ENCODE assay signal across 9 cellular contexts in genomic region chr2:205680067-205680466, GRCh38. TPM values are rescaled to one million over a fixed set of nuclear protein-coding genes. Genes with fewer than 3 reads are reported as not detected.
DNase-seq lines count a peak whose midpoint lies in the region; ATAC-seq, FAIRE-seq and TF ChIP-seq lines count a peak whose summit lies in the region.
"Had no signal": no experiment of that assay in that cellular context is flagged by ENCODE, and none has a peak within 500 bp of the region (broad histone marks: within the 10 kb centered on the region; RNA-seq: fewer than 3 reads in every experiment).

No MANE protein-coding gene starts in this region.

- H4K20me1 ChIP-seq in HCT116 (ENCODE audit: insufficient read depth) (no peaks in the 10 kb centered on the region), smooth muscle cell (ENCODE audit: low read depth) (peaks cover 11% of the 10 kb centered on the region)

- no TSS peak for BruUV-seq in HCT116 (replicated peaks; lab: Mats Ljungman, UMichigan)

- peak; percentile 25 to 42 for DNase-seq in activated CD4-positive, alpha-beta T cell treated with anti-CD3 and anti-CD28 coated beads for 24 hours (ENCODE audit: low read depth in 2 of 2)
- DNase-seq in activated CD4-positive, alpha-beta T cell treated with anti-CD3 and anti-CD28 coated beads for 1 hour, result no peak
- DNase-seq in HCT116 (ENCODE audit: low read depth, low spot score) (peak; percentile 89), M059J (ENCODE audit: low read depth) (peak; percentile 88), RCC 7860 (ENCODE audit: low spot score) (peak; percentile 80), right atrium auricular region (ENCODE audit: low spot score) (no peak), smooth muscle cell (lab: John Stamatoyannopoulos, UW; ENCODE audit: unreplicated experiment) (no peak)
- DNase-seq in activated naive CD8-positive, alpha-beta T cell treated with anti-CD3 and anti-CD28 coated beads, Interleukin-2, amount 50 U/mL, for 16 hours (ENCODE audit: low read depth, low spot score), result peak; percentile 11

- H3K36me3 ChIP-seq in HCT116 (ENCODE audit: control insufficient read depth in 1 of 2, insufficient read depth in 2 of 2, low read length in 2 of 2), result no peaks in the 10 kb centered on the region
- H3K36me3 ChIP-seq in right atrium auricular region, result no peaks in the 10 kb centered on the region
- no peaks in the 10 kb centered on the region for H3K36me3 ChIP-seq in smooth muscle cell (ENCODE audit: low read depth)

- H3K4me2 ChIP-seq in HCT116 (ENCODE audit: low read length) (0 out of 2 replicates have a peak overlapping the region, but pooled peaks have one; percentile 6), smooth muscle cell (peak overlapping the region; percentile 100)

- WGBS in smooth muscle cell (ENCODE audit: low lambda C conversion rate), result 9% methylated on average over 3 of the region's 3 CpGs

- CTCF ChIA-PET in HCT116 (lab: Charles Lee), result no interaction called here

- H3K4me1 ChIP-seq in HCT116 (ENCODE audit: control insufficient read depth in 1 of 2, insufficient read depth in 2 of 2, low read length in 2 of 2) (peaks cover 2 to 32% of the 10 kb centered on the region in 2 experiments; a peak in 3 of 4 replicates), right atrium auricular region (peaks cover 0 to 35% of the 10 kb centered on the region in 2 donors), smooth muscle cell (ENCODE audit: low read depth) (peaks cover 25% of the 10 kb centered on the region)

- no peaks in the 10 kb centered on the region for H3K9me3 ChIP-seq in HCT116 (ENCODE audit: control insufficient read depth in 1 of 2, insufficient read depth in 1 of 2, low read depth in 1 of 2, low read length in 2 of 2)
- no peaks in the 10 kb centered on the region for H3K9me3 ChIP-seq in right atrium auricular region
- H3K9me3 ChIP-seq in smooth muscle cell (replicated peaks; ENCODE audit: low read depth), result no peaks in the 10 kb centered on the region

- H3K27ac ChIP-seq in HCT116 (ENCODE audit: low read depth, low read length), result no peak overlapping the region
- H3K27ac ChIP-seq in right atrium auricular region, result no peak overlapping the region
- peak overlapping the region; percentile 76 for H3K27ac ChIP-seq in smooth muscle cell (ENCODE audit: low read depth)

- H2AFZ ChIP-seq in HCT116 (ENCODE audit: low read depth, low read length, poor library complexity, severe bottlenecking), result peak overlapping the region; percentile 92
- no peak overlapping the region for H2AFZ ChIP-seq in smooth muscle cell (ENCODE audit: low read depth)

- H3K9me2 ChIP-seq in HCT116 (ENCODE audit: insufficient read depth), result no peaks in the 10 kb centered on the region

- no peaks in the 10 kb centered on the region for H3K79me2 ChIP-seq in HCT116 (ENCODE audit: insufficient read depth, low read length)
- H3K79me2 ChIP-seq in smooth muscle cell (ENCODE audit: low read depth), result peaks cover 24% of the 10 kb centered on the region

- ATAC-seq in HCT116, result peak; percentile 81

- FAIRE-seq in RCC 7860 (lab: Jason Lieb, UNC), result peak; percentile 82

- peak; percentile 73 to 89 (median 83) for TF ChIP-seq CTCF in HCT116 (IDR thresholded peaks at IDR 0.05 in 2 of 3, conservative IDR thresholded peaks at IDR 0.05 in 1 of 3; ENCODE audit: borderline replicate concordance in 1 of 3, insufficient read depth in 1 of 3, low read depth in 2 of 3, low read length in 2 of 3)
- peak; percentile 42 to 76 for TF ChIP-seq CTCF in right atrium auricular region (IDR thresholded peaks at IDR 0.05)
- peak; percentile 63 for TF ChIP-seq CTCF in smooth muscle cell (IDR thresholded peaks at IDR 0.05; ENCODE audit: borderline replicate concordance, insufficient read depth, poor library complexity, severe bottlenecking)

- POLR2A ChIA-PET in HCT116 (lab: Charles Lee), result no interaction called here

- H3K27me3 ChIP-seq in HCT116 (ENCODE audit: insufficient read depth, low read length) (peaks cover 8% of the 10 kb centered on the region; the same call in 1 of the 2 replicates), right atrium auricular region (no peaks in the 10 kb centered on the region), smooth muscle cell (ENCODE audit: low read depth) (no peaks in the 10 kb centered on the region)

- no peak for TF ChIP-seq POLR2A in HCT116 (IDR thresholded peaks at IDR 0.05; ENCODE audit: borderline replicate concordance, extremely low read depth, insufficient read depth, insufficient read length)

- TF ChIP-seq RAD21 in HCT116 (IDR thresholded peaks at IDR 0.05; ENCODE audit: low read depth), result peak; percentile 69

- H3K9ac ChIP-seq in HCT116 (ENCODE audit: low read length), result no peak overlapping the region
- H3K9ac ChIP-seq in smooth muscle cell (ENCODE audit: low read depth), result no peak overlapping the region

- intact Hi-C loops in HCT116 (cut with micrococcal nuclease), result loop anchor here (2.0 to 10.0 kb wide), 2 partner anchors 205 to 1535 kb away; no protein-coding TSS in a partner anchor

- H3F3A ChIP-seq in smooth muscle cell (ENCODE audit: low read depth), result peaks cover 14% of the 10 kb centered on the region

- H3K4me3 ChIP-seq in HCT116 (replicated peaks in 1 of 2; ENCODE audit: low read depth in 1 of 2, low read length in 2 of 2) (no peak overlapping the region), right atrium auricular region (no peak overlapping the region), smooth muscle cell (no peak overlapping the region)

- RAD21 ChIA-PET in HCT116 (lab: Charles Lee; ENCODE audit: low non-redundant PET in 1 of 2, low total read pairs in 2 of 2, uncharacterized antibody in 2 of 2, unreplicated experiment in 2 of 2), result no interaction called here

TF ChIP-seq in HCT116, 20 proteins besides CTCF, POLR2A, EP300 and RAD21:
- TF ChIP-seq ZBTB33 (IDR thresholded peaks at IDR 0.05; ENCODE audit: extremely low read depth, insufficient replicate concordance, low read length), result no peak
- peak; percentile 15 for TF ChIP-seq YY1 (IDR thresholded peaks at IDR 0.05; ENCODE audit: extremely low read depth, insufficient replicate concordance, low read depth, low read length)
- TF ChIP-seq ZFX (IDR thresholded peaks at IDR 0.05), result 0 out of 2 replicates have a peak, but pooled peaks have one; percentile 17

RNA-seq across cellular contexts. Expression of gene NRP2, which starts 2.2 kb away (rescaled TPM):
- 1.2 TPM for total RNA-seq in HCT116 (2021; ENCODE audit: unreplicated experiment)
- 0.82 and 0.92 TPM in 2 replicates for polyA plus RNA-seq in HCT116 (2012)
- 62.0 and 84.6 TPM in 2 replicates for total RNA-seq in M059J (2014; rRNA removed; shearing (Covaris generic))
- total RNA-seq in right atrium auricular region, result 10 to 100 TPM in 1 of 2 donors, 1 to 10 TPM in 1; 7.1 to 10.9 TPM
- total RNA-seq in smooth muscle cell, result 70.4 and 96.1 TPM in 2 replicates
- 53.2 and 58.4 TPM in 2 replicates for polyA plus RNA-seq in smooth muscle cell
- total RNA-seq: CD4-positive, CD25-positive, alpha-beta regulatory T cell had no signal

Comparison
In these comparisons a context has a peak if more than half of its experiments do, and no peak if none do; other contexts are left out.
1. DNase-seq: peak in activated CD4-positive, alpha-beta T cell treated with anti-CD3 and anti-CD28 coated beads for 24 hours (2 of 2), HCT116 (single experiment), M059J (single experiment), RCC 7860 (single experiment) and activated naive CD8-positive, alpha-beta T cell treated with anti-CD3 and anti-CD28 coated beads, Interleukin-2, amount 50 U/mL, for 16 hours (single experiment); none in activated CD4-positive, alpha-beta T cell treated with anti-CD3 and anti-CD28 coated beads for 1 hour (single experiment), right atrium auricular region (single experiment) and smooth muscle cell (single experiment).
2. Peak in every context shown above with its lines, with median percentiles within 50 percentile points of each other: CTCF ChIP-seq.